ENCODE assay signal across 35 cellular contexts in genomic region chr6:151279891-151280290, GRCh38.
"Had no signal": no experiment of that assay in that cellular context is flagged by ENCODE, and none has a peak within 500 bp of the region (broad histone marks: within the 10 kb centered on the region; RNA-seq: fewer than 3 reads in every experiment).

No MANE protein-coding gene starts in this region.

- FAIRE-seq: colon had no signal

- H3K36me3 ChIP-seq: adrenal gland, esophagus muscularis mucosa, gastrocnemius medialis, heart left ventricle had no signal

- H3K27ac ChIP-seq: adrenal gland, body of pancreas, foreskin keratinocyte, gastrocnemius medialis had no signal

- H3K4me1 Mint-ChIP-seq: activated naive CD8-positive, alpha-beta T cell treated with anti-CD3 and anti-CD28 coated beads for 36 hours had no signal

- H3K36me3 Mint-ChIP-seq: activated CD4-positive, alpha-beta memory T cell treated with anti-CD3 and anti-CD28 coated beads for 36 hours; activated CD8-positive, alpha-beta memory T cell treated with anti-CD3 and anti-CD28 coated beads, Interleukin-2, amount 10 ng/mL, durations not matched to agents 7 days and 5 days; activated naive CD8-positive, alpha-beta T cell treated with anti-CD3 and anti-CD28 coated beads for 36 hours; WTC11 had no signal

- H3K9me3 ChIP-seq: adrenal gland, body of pancreas, esophagus muscularis mucosa, gastrocnemius medialis, heart left ventricle had no signal

- H3K27me3 ChIP-seq: adrenal gland, body of pancreas, esophagus muscularis mucosa, foreskin keratinocyte, gastrocnemius medialis, heart left ventricle had no signal

- H3K27ac Mint-ChIP-seq: activated CD4-positive, alpha-beta memory T cell treated with anti-CD3 and anti-CD28 coated beads for 36 hours; activated CD4-positive, alpha-beta T cell treated with anti-CD3 and anti-CD28 coated beads, Interleukin-2, amount 10 ng/mL, durations not matched to agents 7 days and 5 days; activated CD8-positive, alpha-beta memory T cell treated with anti-CD3 and anti-CD28 coated beads, Interleukin-2, amount 10 ng/mL, durations not matched to agents 7 days and 5 days; activated CD8-positive, alpha-beta T cell treated with anti-CD3 and anti-CD28 coated beads, Interleukin-2, amount 10 ng/mL, durations not matched to agents 7 days and 5 days; activated naive CD4-positive, alpha-beta T cell treated with anti-CD3 and anti-CD28 coated beads for 36 hours; activated naive CD4-positive, alpha-beta T cell treated with anti-CD3 and anti-CD28 coated beads, Interleukin-2, amount 50 U/mL, for 24 hours; activated naive CD8-positive, alpha-beta T cell treated with anti-CD3 and anti-CD28 coated beads for 36 hours; activated naive CD8-positive, alpha-beta T cell treated with anti-CD3 and anti-CD28 coated beads, Interleukin-2, amount 50 U/mL, for 24 hours; activated T-helper 1 cell treated with anti-CD3 and anti-CD28 coated beads, Interleukin-12 subunit alpha, Interleukin-12 subunit beta, Interleukin-2, Interleukin-4 antibody, amounts not matched to agents 30 ng/mL and 10 ng/mL and 1 ng/mL, durations not matched to agents 14 hours and 24 hours and 36 hours; activated T-helper 2 cell treated with anti-CD3 and anti-CD28 coated beads, Interferon-gamma antibody, Interleukin-2, Interleukin-4, amounts not matched to agents 10 μg/mL and 5 μg/mL and 100 μg/mL, durations not matched to agents 14 hours and 24 hours and 36 hours; effector memory CD8-positive, alpha-beta T cell; T-helper 17 cell had no signal

- H3K4me1 ChIP-seq: adrenal gland, body of pancreas, gastrocnemius medialis had no signal

- ATAC-seq: activated CD8-positive, alpha-beta memory T cell treated with anti-CD3 and anti-CD28 coated beads, Interleukin-2, amount 10 ng/mL, durations not matched to agents 7 days and 5 days; activated CD8-positive, alpha-beta T cell treated with anti-CD3 and anti-CD28 coated beads, Interleukin-2, amount 10 ng/mL, durations not matched to agents 7 days and 5 days; activated naive CD8-positive, alpha-beta T cell treated with anti-CD3 and anti-CD28 coated beads, Interleukin-2, amount 50 U/mL, for 24 hours; body of pancreas; effector memory CD8-positive, alpha-beta T cell; foreskin keratinocyte; gastrocnemius medialis; heart left ventricle; T-helper 17 cell; WTC11 had no signal

- H3K9me3 Mint-ChIP-seq: activated CD4-positive, alpha-beta memory T cell treated with anti-CD3 and anti-CD28 coated beads for 36 hours; activated CD4-positive, alpha-beta T cell treated with anti-CD3 and anti-CD28 coated beads, Interleukin-2, amount 10 ng/mL, durations not matched to agents 7 days and 5 days; activated naive CD4-positive, alpha-beta T cell treated with anti-CD3 and anti-CD28 coated beads for 36 hours; activated naive CD4-positive, alpha-beta T cell treated with anti-CD3 and anti-CD28 coated beads, Interleukin-2, amount 50 U/mL, for 24 hours; activated naive CD8-positive, alpha-beta T cell treated with anti-CD3 and anti-CD28 coated beads for 36 hours; activated naive CD8-positive, alpha-beta T cell treated with anti-CD3 and anti-CD28 coated beads, Interleukin-2, amount 50 U/mL, for 24 hours; activated T-helper 1 cell treated with anti-CD3 and anti-CD28 coated beads, Interleukin-12 subunit alpha, Interleukin-12 subunit beta, Interleukin-2, Interleukin-4 antibody, amounts not matched to agents 30 ng/mL and 10 ng/mL and 1 ng/mL, durations not matched to agents 14 hours and 24 hours and 36 hours; activated T-helper 2 cell treated with anti-CD3 and anti-CD28 coated beads, Interferon-gamma antibody, Interleukin-2, Interleukin-4, amounts not matched to agents 10 μg/mL and 5 μg/mL and 100 μg/mL, durations not matched to agents 14 hours and 24 hours and 36 hours; effector memory CD8-positive, alpha-beta T cell; WTC11 had no signal

- H3K4me3 Mint-ChIP-seq: activated CD4-positive, alpha-beta memory T cell treated with anti-CD3 and anti-CD28 coated beads for 36 hours; activated CD4-positive, alpha-beta T cell treated with anti-CD3 and anti-CD28 coated beads, Interleukin-2, amount 10 ng/mL, durations not matched to agents 7 days and 5 days; activated CD8-positive, alpha-beta memory T cell treated with anti-CD3 and anti-CD28 coated beads, Interleukin-2, amount 10 ng/mL, durations not matched to agents 7 days and 5 days; activated CD8-positive, alpha-beta T cell treated with anti-CD3 and anti-CD28 coated beads, Interleukin-2, amount 10 ng/mL, durations not matched to agents 7 days and 5 days; activated naive CD4-positive, alpha-beta T cell treated with anti-CD3 and anti-CD28 coated beads for 36 hours; activated naive CD4-positive, alpha-beta T cell treated with anti-CD3 and anti-CD28 coated beads, Interleukin-2, amount 50 U/mL, for 24 hours; activated naive CD8-positive, alpha-beta T cell treated with anti-CD3 and anti-CD28 coated beads for 36 hours; activated naive CD8-positive, alpha-beta T cell treated with anti-CD3 and anti-CD28 coated beads, Interleukin-2, amount 50 U/mL, for 24 hours; activated T-helper 1 cell treated with anti-CD3 and anti-CD28 coated beads, Interleukin-12 subunit alpha, Interleukin-12 subunit beta, Interleukin-2, Interleukin-4 antibody, amounts not matched to agents 30 ng/mL and 10 ng/mL and 1 ng/mL, durations not matched to agents 14 hours and 24 hours and 36 hours; effector memory CD8-positive, alpha-beta T cell; T-helper 17 cell; WTC11 had no signal

- H3K4me3 ChIP-seq: adrenal gland, body of pancreas, esophagus muscularis mucosa, gastrocnemius medialis, heart left ventricle had no signal

- DNase-seq: activated CD4-positive, alpha-beta memory T cell treated with anti-CD3 and anti-CD28 coated beads for 36 hours; activated CD4-positive, alpha-beta T cell treated with anti-CD3 and anti-CD28 coated beads for 1 hour; activated CD4-positive, alpha-beta T cell treated with anti-CD3 and anti-CD28 coated beads for 4 hours; activated CD4-positive, alpha-beta T cell treated with anti-CD3 and anti-CD28 coated beads, Interleukin-2, amount 10 ng/mL, durations not matched to agents 7 days and 5 days; activated CD8-positive, alpha-beta memory T cell treated with anti-CD3 and anti-CD28 coated beads, Interleukin-2, amount 10 ng/mL, durations not matched to agents 7 days and 5 days; activated CD8-positive, alpha-beta memory T cell treated with anti-CD3 and anti-CD28 coated beads, Interleukin-2, amount 50 U/mL, for 4 hours; activated CD8-positive, alpha-beta T cell treated with anti-CD3 and anti-CD28 coated beads, Interleukin-2, amount 10 ng/mL, durations not matched to agents 7 days and 5 days; activated effector memory CD4-positive, alpha-beta T cell treated with anti-CD3 and anti-CD28 coated beads, Interleukin-2, amount 50 U/mL, for 16 hours; activated naive CD4-positive, alpha-beta T cell treated with anti-CD3 and anti-CD28 coated beads for 36 hours; activated naive CD8-positive, alpha-beta T cell treated with anti-CD3 and anti-CD28 coated beads for 36 hours; activated naive CD8-positive, alpha-beta T cell treated with anti-CD3 and anti-CD28 coated beads, Interleukin-2, amount 50 U/mL, for 24 hours; activated T-cell treated with anti-CD3 and anti-CD28 coated beads, Interleukin-2, amount 50 U/mL, for 1 hour; activated T-cell treated with anti-CD3 and anti-CD28 coated beads, Interleukin-2, amount 50 U/mL, for 48 hours; adrenal gland; amygdala; aorta; body of pancreas; caudate nucleus; cortex of kidney; dermis blood vessel endothelial cell; effector CD4-positive, alpha-beta T cell; effector memory CD8-positive, alpha-beta T cell; erythroblast; foreskin keratinocyte; gastrocnemius medialis; glutamatergic neuron; heart left ventricle; T-helper 1 cell; T-helper 17 cell had no signal
